10 cellular contexts compared by ENCODE assay signal in genomic region chr2:112150447-112150846, GRCh38. TPM values are rescaled to one million over a fixed set of nuclear protein-coding genes. Genes with fewer than 3 reads are reported as not detected.
DNase-seq lines count a peak whose midpoint lies in the region; ATAC-seq, FAIRE-seq and TF ChIP-seq lines count a peak whose summit lies in the region.
"Had no signal": no experiment of that assay in that cellular context is flagged by ENCODE, and none has a peak within 500 bp of the region (broad histone marks: within the 10 kb centered on the region; RNA-seq: fewer than 3 reads in every experiment).

No MANE protein-coding gene starts in this region.

- CTCF ChIA-PET in MCF 10A (lab: Yijun Ruan, JAX) (no interaction called here), Caco-2 (lab: Charles Lee) (no interaction called here)
- CTCF ChIA-PET in naive thymus-derived CD4-positive, alpha-beta T cell (lab: Charles Lee): interaction anchor here (1.4 kb wide), 1 partner anchor 29 kb away, joined by 3 read pairs; no protein-coding TSS in a partner anchor

- H3K4me1 ChIP-seq in kidney (ENCODE audit: control insufficient read depth in 1 of 2, insufficient read depth in 1 of 2, low read depth in 1 of 2, low read length in 2 of 2) (no peaks in the 10 kb centered on the region), testis (no peaks in the 10 kb centered on the region), Caco-2 (no peaks in the 10 kb centered on the region)
- peaks cover 7 to 12% of the 10 kb centered on the region in 2 donors for H3K4me1 ChIP-seq in naive thymus-derived CD4-positive, alpha-beta T cell (ENCODE audit: control insufficient read depth in 2 of 2, insufficient read depth in 2 of 2, low read length in 2 of 2)

- H3K4me3 Mint-ChIP-seq in MCF 10A (ENCODE audit: unreplicated experiment) (no peak overlapping the region), Caco-2 (ENCODE audit: unreplicated experiment) (no peak overlapping the region)
- H3K4me3 Mint-ChIP-seq in naive thymus-derived CD4-positive, alpha-beta T cell: no peak overlapping the region
- H3K4me3 Mint-ChIP-seq: memory B cell had no signal

- H3K9me3 Mint-ChIP-seq in MCF 10A (ENCODE audit: unreplicated experiment): no peaks in the 10 kb centered on the region
- H3K9me3 Mint-ChIP-seq in naive thymus-derived CD4-positive, alpha-beta T cell: peaks cover 0 to 2% (median 0%) of the 10 kb centered on the region in 11 donors
- H3K9me3 Mint-ChIP-seq in Caco-2 (ENCODE audit: unreplicated experiment): no peaks in the 10 kb centered on the region
- H3K9me3 Mint-ChIP-seq: memory B cell had no signal

- no TSS peak for BruUV-seq in MCF 10A (replicated peaks; lab: Mats Ljungman, UMichigan)
- no TSS peak for BruUV-seq in Caco-2 (replicated peaks; lab: Mats Ljungman, UMichigan)

- no peak for ATAC-seq in GM21526 (IDR thresholded peaks at IDR 0.05; ENCODE audit: low FRiP score, unreplicated experiment)
- ATAC-seq in naive thymus-derived CD4-positive, alpha-beta T cell: no peak
- ATAC-seq: activated CD4-positive, CD25-positive, alpha-beta regulatory T cell treated with anti-CD3 and anti-CD28 coated beads, Interleukin-2, amount 50 U/mL, for 24 hours had no signal

- intact Hi-C loops in MCF 10A (cut with micrococcal nuclease) (no loop called here), kidney (cut with DNase I) (no loop called here), testis (cut with DNase I; ENCODE audit: low total_unique reads) (no loop called here), Caco-2 (cut with micrococcal nuclease; ENCODE audit: unreplicated experiment) (no loop called here)
- intact Hi-C loops in naive thymus-derived CD4-positive, alpha-beta T cell (cut with micrococcal nuclease): no loop called here

- H3K4me3 ChIP-seq in kidney (ENCODE audit: low read length in 2 of 2) (no peak overlapping the region), testis (no peak overlapping the region), Caco-2 (ENCODE audit: low read depth, low read length) (no peak overlapping the region)
- no peak overlapping the region for H3K4me3 ChIP-seq in naive thymus-derived CD4-positive, alpha-beta T cell (ENCODE audit: low read length)

- 68 to 74% methylated on average over 5 of the region's 5 CpGs for WGBS in testis, 2 donors

- H3K36me3 ChIP-seq in kidney (ENCODE audit: control insufficient read depth in 1 of 2, insufficient read depth in 2 of 2, low read length in 2 of 2): no peaks in the 10 kb centered on the region
- H3K36me3 ChIP-seq in testis (ENCODE audit: low read depth, missing control alignments): no peaks in the 10 kb centered on the region
- H3K36me3 ChIP-seq in naive thymus-derived CD4-positive, alpha-beta T cell (ENCODE audit: control insufficient read depth in 2 of 3, insufficient read depth in 3 of 3, low read length in 3 of 3): no peaks in the 10 kb centered on the region
- H3K36me3 ChIP-seq in Caco-2 (ENCODE audit: control insufficient read depth, insufficient read depth, low read length): no peaks in the 10 kb centered on the region

- no peak for FAIRE-seq in kidney (lab: Jason Lieb, UNC)

- H3K36me3 Mint-ChIP-seq in MCF 10A (ENCODE audit: insufficient read depth, unreplicated experiment): no peaks in the 10 kb centered on the region
- H3K36me3 Mint-ChIP-seq in naive thymus-derived CD4-positive, alpha-beta T cell: no peaks in the 10 kb centered on the region
- peaks cover 5% of the 10 kb centered on the region for H3K36me3 Mint-ChIP-seq in Caco-2 (ENCODE audit: insufficient read depth, unreplicated experiment)
- H3K36me3 Mint-ChIP-seq: memory B cell had no signal

- H3K27me3 Mint-ChIP-seq in MCF 10A (ENCODE audit: insufficient read depth, unreplicated experiment): no peaks in the 10 kb centered on the region
- peaks cover 0 to 6% (median 0%) of the 10 kb centered on the region in 5 donors for H3K27me3 Mint-ChIP-seq in naive thymus-derived CD4-positive, alpha-beta T cell
- peaks cover 5% of the 10 kb centered on the region for H3K27me3 Mint-ChIP-seq in Caco-2 (ENCODE audit: insufficient read depth, unreplicated experiment)
- H3K27me3 Mint-ChIP-seq: memory B cell had no signal

- no peak overlapping the region for H3K27ac ChIP-seq in kidney (ENCODE audit: low read depth in 2 of 2, low read length in 2 of 2)
- no peak overlapping the region for H3K27ac ChIP-seq in testis
- H3K27ac ChIP-seq in naive thymus-derived CD4-positive, alpha-beta T cell (ENCODE audit: low read depth, low read length): no peak overlapping the region

- POLR2A ChIA-PET in MCF 10A (lab: Yijun Ruan, JAX): no interaction called here
- POLR2A ChIA-PET in naive thymus-derived CD4-positive, alpha-beta T cell (lab: Charles Lee): no interaction called here
- POLR2A ChIA-PET in Caco-2 (lab: Charles Lee): no interaction called here

- TF ChIP-seq CTCF in MCF 10A (IDR thresholded peaks at IDR 0.05; ENCODE audit: unreplicated experiment): no peak
- no peak for TF ChIP-seq CTCF in kidney (IDR thresholded peaks at IDR 0.05; ENCODE audit: borderline replicate concordance, extremely low read depth, insufficient read depth)
- TF ChIP-seq CTCF in testis (IDR thresholded peaks at IDR 0.05): no peak
- TF ChIP-seq CTCF in Caco-2 (IDR thresholded peaks at IDR 0.05; ENCODE audit: insufficient read depth in 1 of 2, low read depth in 1 of 2, low read length in 1 of 2, severe bottlenecking in 1 of 2, unreplicated experiment in 1 of 2): no peak

- no peaks in the 10 kb centered on the region for H3K9me3 ChIP-seq in kidney (ENCODE audit: control insufficient read depth in 1 of 2, low read length in 2 of 2)
- no peaks in the 10 kb centered on the region for H3K9me3 ChIP-seq in testis
- H3K9me3 ChIP-seq in naive thymus-derived CD4-positive, alpha-beta T cell (ENCODE audit: control insufficient read depth in 2 of 3, low read length in 3 of 3): no peaks in the 10 kb centered on the region
- no peaks in the 10 kb centered on the region for H3K9me3 ChIP-seq in Caco-2

- no peak for TF ChIP-seq POLR2A in testis (IDR thresholded peaks at IDR 0.05)

- peak; percentile 58 for DNase-seq in HT1080 (ENCODE audit: low read depth)
- peak; percentile 21 for DNase-seq in MCF 10A (ENCODE audit: unreplicated experiment)
- peak; percentile 80 for DNase-seq in kidney
- peak; percentile 10 for DNase-seq in testis
- DNase-seq in naive thymus-derived CD4-positive, alpha-beta T cell: no peak
- DNase-seq in Caco-2: no peak
- DNase-seq: NCI-H748 treated with DMSO at 0.1 percent for 48 hours had no signal

- H3K4me1 Mint-ChIP-seq in MCF 10A (ENCODE audit: insufficient read depth, unreplicated experiment) (peaks cover 10% of the 10 kb centered on the region), Caco-2 (ENCODE audit: low read depth, unreplicated experiment) (no peaks in the 10 kb centered on the region)
- H3K4me1 Mint-ChIP-seq in naive thymus-derived CD4-positive, alpha-beta T cell: peaks cover 4 to 20% (median 15%) of the 10 kb centered on the region in 7 donors

- peak overlapping the region; percentile 8 for H3K27ac Mint-ChIP-seq in MCF 10A (ENCODE audit: low read depth, unreplicated experiment)
- H3K27ac Mint-ChIP-seq in naive thymus-derived CD4-positive, alpha-beta T cell: peak overlapping the region in 1 of 9 donors; percentile 15
- H3K27ac Mint-ChIP-seq in Caco-2 (ENCODE audit: unreplicated experiment): no peak overlapping the region
- H3K27ac Mint-ChIP-seq: memory B cell had no signal

- H3K27me3 ChIP-seq in testis (no peaks in the 10 kb centered on the region), Caco-2 (replicated peaks; ENCODE audit: control insufficient read depth, insufficient read depth, low read length) (no peaks in the 10 kb centered on the region)
- H3K27me3 ChIP-seq in naive thymus-derived CD4-positive, alpha-beta T cell (ENCODE audit: control insufficient read depth in 2 of 2, insufficient read depth in 2 of 2, low read length in 2 of 2): no peaks in the 10 kb centered on the region

- H3K9ac ChIP-seq in kidney (ENCODE audit: low read length in 2 of 2): no peak overlapping the region

RNA-seq across cellular contexts. Expression of gene FBLN7, which starts 12.3 kb away (rescaled TPM):
- total RNA-seq in HT1080 (2014; rRNA removed; shearing (Covaris generic)): 0.03 TPM in 2 replicates
- polyA plus RNA-seq in HT1080 (2015; cell fraction: cytosol; rRNA removed): 0.35 and 0.41 TPM in 2 replicates
- polyA plus RNA-seq in HT1080 (2015; cell fraction: nucleus; rRNA removed): 0.24 and 0.40 TPM in 2 replicates
- 0.07 and 0.14 TPM in 2 replicates for total RNA-seq in MCF 10A (2022)
- 4.6 TPM for total RNA-seq in kidney
- polyA plus RNA-seq in kidney (ENCODE audit: insufficient read depth, low read depth, low replicate concordance): 0.71 TPM
- 1 to 10 TPM in 1 of 2 donors, under 1 TPM in 1; 0.79 to 3.3 TPM for total RNA-seq in testis
- 3.1 TPM for polyA plus RNA-seq in testis (ENCODE audit: insufficient read depth, low read depth, low replicate concordance)
- total RNA-seq in naive thymus-derived CD4-positive, alpha-beta T cell: 10 to 100 TPM; 12.1 to 36.3 (median 20.5) TPM
- 10 to 100 TPM; 21.0 to 29.0 TPM for polyA plus RNA-seq in naive thymus-derived CD4-positive, alpha-beta T cell
- 0.39 and 0.59 TPM in 2 replicates for total RNA-seq in Caco-2 (2022)

Comparison
In these comparisons a context has a peak if more than half of its experiments do, and no peak if none do; other contexts are left out.
1. DNase-seq: peak in HT1080 (single experiment), MCF 10A (single experiment), kidney (single experiment) and testis (single experiment); none in naive thymus-derived CD4-positive, alpha-beta T cell (0 of 9) and Caco-2 (0 of 2).